In genomic region chr11:64916040-64916847, GRCh38 we compare ENCODE assay signal across 9 cellular contexts. TPM values are rescaled to one million over a fixed set of nuclear protein-coding genes. Genes with fewer than 3 reads are reported as not detected.
DNase-seq lines count a peak whose midpoint lies in the region; ATAC-seq and TF ChIP-seq lines count a peak whose summit lies in the region.
"Had no signal": no experiment of that assay in that cellular context is flagged by ENCODE, and none has a peak within 500 bp of the region (broad histone marks: within the 10 kb centered on the region; RNA-seq: fewer than 3 reads in every experiment).

No MANE protein-coding gene starts in this region.

- no peaks in the 10 kb centered on the region for H3K27me3 Mint-ChIP-seq in activated naive CD8-positive, alpha-beta T cell

- ATAC-seq in GM19395 (IDR thresholded peaks at IDR 0.05; ENCODE audit: unreplicated experiment) (peak; percentile 4), heart left ventricle (peak in 1 of 4 donors; percentile 0)

- WGBS in heart left ventricle, 4 donors: 7 to 8% (median 8%) methylated on average over 20 to 26 of the region's 26 CpGs

- TF ChIP-seq CTCF in BJ (IDR thresholded peaks at IDR 0.05; ENCODE audit: insufficient read depth, low read depth, low read length) (no peak), heart left ventricle (IDR thresholded peaks at IDR 0.05) (no peak)

- CTCF ChIA-PET in BJ (lab: Yijun Ruan, JAX): interaction anchor here (1.2 to 2.8 kb wide), 5 partner anchors 21 to 201 kb away, joined by 3 to 8 read pairs (median 5); partner anchors contain the start of genes ARL2 and ZNHIT2

- H3K36me3 Mint-ChIP-seq in activated naive CD8-positive, alpha-beta T cell: peaks cover 5% of the 10 kb centered on the region

- H3K9me3 ChIP-seq in heart left ventricle: no peaks in the 10 kb centered on the region

- peaks cover 0 to 42% (median 26%) of the 10 kb centered on the region in 12 donors for H3K4me1 ChIP-seq in heart left ventricle

- TF ChIP-seq POLR2A in heart left ventricle (IDR thresholded peaks at IDR 0.05): no peak

- peak overlapping the region; percentile 69 for H3K4me3 ChIP-seq in BJ (ENCODE audit: low read depth, low read length)
- H3K4me3 ChIP-seq in heart left ventricle: peak overlapping the region; percentile 67 to 100 (median 97)

- peak overlapping the region; percentile 90 for H3K4me3 Mint-ChIP-seq in activated naive CD8-positive, alpha-beta T cell

- H3K36me3 ChIP-seq in BJ (ENCODE audit: control insufficient read depth, insufficient read depth, low read length) (peaks cover 26% of the 10 kb centered on the region), heart left ventricle (peaks cover 0 to 33% (median 31%) of the 10 kb centered on the region in 9 donors)

- peak overlapping the region in 11 of 12 donors; percentile 61 to 95 (median 85) for H3K27ac ChIP-seq in heart left ventricle

- POLR2A ChIA-PET in BJ (lab: Charles Lee): no interaction called here

- no peaks in the 10 kb centered on the region for H3K9me3 Mint-ChIP-seq in activated naive CD8-positive, alpha-beta T cell (ENCODE audit: low read depth)

- peak overlapping the region; percentile 90 for H3K27ac Mint-ChIP-seq in activated naive CD8-positive, alpha-beta T cell

- no peaks in the 10 kb centered on the region for H3K27me3 ChIP-seq in BJ (ENCODE audit: control insufficient read depth, insufficient read depth, low read length)
- H3K27me3 ChIP-seq in heart left ventricle: no peaks in the 10 kb centered on the region

- in situ Hi-C loops in G401 (cut with HindIII; ENCODE audit: low sequenced_read_pairs): no loop called here

- DNase-seq in BJ (ENCODE audit: low read depth) (no peak), NCI-H69 (lab: John Stamatoyannopoulos, UW) (peak; percentile 51), heart left ventricle (peak in 3 of 5 donors; percentile 55 to 69 (median 57)), posterior vena cava (ENCODE audit: low spot score) (peak; percentile 84), midbrain (lab: John Stamatoyannopoulos, UW) (no peak), G401 (ENCODE audit: low spot score) (no peak)

- intact Hi-C loops in heart left ventricle (cut with DNase I) (loop anchor here in 6 of 10 donors (5.0 to 10.0 kb wide), 4 partner anchors 81 to 189 kb away; partner anchors contain the start of genes SNX15 (in 3 of the 6), ARL2 (in 2 of the 6) and BATF2 (in 1 of the 6)), posterior vena cava (cut with DNase I) (no loop called here)

- H3K4me1 Mint-ChIP-seq in activated naive CD8-positive, alpha-beta T cell (ENCODE audit: low read depth): peaks cover 23% of the 10 kb centered on the region

RNA-seq across cellular contexts. Expression of gene ATG2A, which starts 0.8 kb away (rescaled TPM):
- 3.7 and 7.0 TPM in 2 replicates for polyA plus RNA-seq in BJ (2011; rRNA removed)
- 7.3 and 9.2 TPM in 2 replicates for polyA minus RNA-seq in BJ (2011; rRNA and poly(A)+ RNA removed)
- 10 to 100 TPM; 11.4 to 38.5 (median 18.4) TPM for total RNA-seq in heart left ventricle
- 10 to 100 TPM; 12.8 to 16.1 TPM for polyA plus RNA-seq in heart left ventricle
- 10 to 100 TPM; 12.3 to 14.9 TPM for total RNA-seq in posterior vena cava
- total RNA-seq in G401 (2014; rRNA removed; shearing (Covaris generic)): 15.8 and 20.5 TPM in 2 replicates

RNA-seq across cellular contexts. Expression of gene PPP2R5B, which starts 8.2 kb away (rescaled TPM):
- polyA plus RNA-seq in BJ (2011; rRNA removed) (16.0 and 18.5 TPM in 2 replicates), heart left ventricle (10 to 100 TPM; 27.1 to 34.3 TPM)
- polyA minus RNA-seq in BJ (2011; rRNA and poly(A)+ RNA removed): 6.9 and 13.9 TPM in 2 replicates
- total RNA-seq in heart left ventricle (10 to 100 TPM; 17.5 to 32.5 (median 22.3) TPM), posterior vena cava (10 to 100 TPM; 17.5 to 30.7 TPM)
- 11.7 and 20.5 TPM in 2 replicates for total RNA-seq in G401 (2014; rRNA removed; shearing (Covaris generic))

RNA-seq across cellular contexts. Expression of gene GPHA2, which starts 19.4 kb away (rescaled TPM):
- polyA plus RNA-seq in BJ (2011; rRNA removed) (not detected in 2 replicates), heart left ventricle (not detected)
- polyA minus RNA-seq in BJ (2011; rRNA and poly(A)+ RNA removed): not detected in 2 replicates
- total RNA-seq in heart left ventricle (under 1 TPM in 1 of 9 donors, not detected in 8; 0.48 TPM), posterior vena cava (not detected)
- 0.54 and 0.80 TPM in 2 replicates for total RNA-seq in G401 (2014; rRNA removed; shearing (Covaris generic))
- total RNA-seq: subcutaneous adipose tissue had no signal

RNA-seq across cellular contexts. Expression of gene EHD1, which starts 37.8 kb away (rescaled TPM):
- polyA plus RNA-seq in BJ (2011; rRNA removed): 95.3 and 191 TPM in 2 replicates
- polyA minus RNA-seq in BJ (2011; rRNA and poly(A)+ RNA removed): 145 and 165 TPM in 2 replicates
- 100 to 1,000 TPM in 1 of 9 donors, 10 to 100 TPM in 8; 38.2 to 102 (median 58.2) TPM for total RNA-seq in heart left ventricle
- 10 to 100 TPM; 27.9 to 50.4 TPM for polyA plus RNA-seq in heart left ventricle
- 100 to 1,000 TPM; 135 to 164 TPM for total RNA-seq in posterior vena cava
- total RNA-seq in G401 (2014; rRNA removed; shearing (Covaris generic)): 25.3 and 32.4 TPM in 2 replicates

RNA-seq across cellular contexts. Expression of gene MAJIN, which starts 55.7 kb away (rescaled TPM):
- polyA plus RNA-seq in BJ (2011; rRNA removed): not detected in 2 replicates
- not detected in 2 replicates for polyA minus RNA-seq in BJ (2011; rRNA and poly(A)+ RNA removed)
- not detected for total RNA-seq in heart left ventricle
- not detected for polyA plus RNA-seq in heart left ventricle
- total RNA-seq in posterior vena cava: not detected
- not detected in 2 replicates for total RNA-seq in G401 (2014; rRNA removed; shearing (Covaris generic))
- total RNA-seq: subcutaneous adipose tissue had no signal

Comparison
In these comparisons a context has a peak if more than half of its experiments do, and no peak if none do; other contexts are left out.
1. DNase-seq: peak in NCI-H69 (single experiment), heart left ventricle (3 of 5) and posterior vena cava (single experiment); none in BJ (single experiment), midbrain (single experiment) and G401 (single experiment).
2. intact Hi-C loops: an anchor here in heart left ventricle (5.0 to 10.0 kb wide); none called in posterior vena cava.